ENCODE assay signal across 15 cellular contexts in genomic region chr1:159068877-159069276, GRCh38. TPM values are rescaled to one million over a fixed set of nuclear protein-coding genes. Genes with fewer than 3 reads are reported as not detected.
DNase-seq lines count a peak whose midpoint lies in the region; ATAC-seq, FAIRE-seq and TF ChIP-seq lines count a peak whose summit lies in the region.
"Had no signal": no experiment of that assay in that cellular context is flagged by ENCODE, and none has a peak within 500 bp of the region (broad histone marks: within the 10 kb centered on the region; RNA-seq: fewer than 3 reads in every experiment).

No MANE protein-coding gene starts in this region.

- no peaks in the 10 kb centered on the region for H3K27me3 Mint-ChIP-seq in naive B cell

- H3K9me3 Mint-ChIP-seq in naive B cell = peaks cover 0 to 2% (median 0%) of the 10 kb centered on the region in 7 donors
- H3K9me3 Mint-ChIP-seq: activated naive CD8-positive, alpha-beta T cell treated with anti-CD3 and anti-CD28 coated beads, Interleukin-2, amount 10 ng/mL, durations not matched to agents 7 days and 5 days had no signal

- no peak overlapping the region for H3K9ac ChIP-seq in K562 (ENCODE audit: insufficient read depth in 1 of 2, low read depth in 2 of 2, low read length in 2 of 2)

- peak; percentile 64 for DNase-seq in NB4 (ENCODE audit: low read depth)
- peak in 1 of 4 experiments; percentile 6 for DNase-seq in K562 (ENCODE audit: extremely low read depth in 1 of 4, low spot score in 3 of 4)
- DNase-seq in naive B cell = no peak
- no peak for DNase-seq in left lobe of liver (ENCODE audit: low spot score)
- no peak for DNase-seq in NCI-H1048 (lab: John Stamatoyannopoulos, UW)
- DNase-seq: activated naive CD8-positive, alpha-beta T cell treated with anti-CD3 and anti-CD28 coated beads, Interleukin-2, amount 10 ng/mL, durations not matched to agents 7 days and 5 days; DMS153; effector CD4-positive, alpha-beta T cell; NCI-H510A; pancreas had no signal

- no peaks in the 10 kb centered on the region for H3K9me3 ChIP-seq in K562 (replicated peaks; ENCODE audit: control insufficient read depth, insufficient read depth, low read depth, low read length)
- H3K9me3 ChIP-seq: pancreas had no signal

- no peaks in the 10 kb centered on the region for H3K79me2 ChIP-seq in K562 (ENCODE audit: control insufficient read depth, insufficient read depth, low read length)
- H3K79me2 ChIP-seq: hepatocyte had no signal

- in situ Hi-C loops in K562 (cut with MboI) = no loop called here

- peaks cover 60 to 87% (median 63%) of the 10 kb centered on the region in 3 donors for H3K4me1 Mint-ChIP-seq in naive B cell

- H3K27ac ChIP-seq in K562 (ENCODE audit: extremely low read depth, low read depth, low read length) = no peak overlapping the region
- H3K27ac ChIP-seq: hepatocyte, SK-N-MC had no signal

- H2AFZ ChIP-seq in K562 (ENCODE audit: low read depth, low read length) = no peak overlapping the region
- H2AFZ ChIP-seq: hepatocyte had no signal

- H4K20me1 ChIP-seq in K562 (replicated peaks; ENCODE audit: control insufficient read depth, insufficient read depth, low read length) = no peaks in the 10 kb centered on the region

- peaks cover 0 to 9% of the 10 kb centered on the region in 2 experiments; a peak in 2 of 5 replicates for H3K27me3 ChIP-seq in K562 (ENCODE audit: control insufficient read depth in 2 of 2, insufficient read depth in 2 of 2, low read length in 2 of 2)
- H3K27me3 ChIP-seq: hepatocyte had no signal

- FAIRE-seq in K562 (lab: Jason Lieb, UNC) = no peak
- FAIRE-seq: pancreas had no signal

- CTCF ChIA-PET in K562 (lab: Yijun Ruan, JAX; ENCODE audit: low intra/inter-chr PET ratio) = no interaction called here

- no TSS peak for BruUV-seq in K562 (replicated peaks; lab: Mats Ljungman, UMichigan)

- POLR2A ChIA-PET in K562 (lab: Yijun Ruan, JAX) = interaction anchor here (0.6 kb wide), 1 partner anchor 568 kb away, joined by 3 read pairs; no protein-coding TSS in a partner anchor

- intact Hi-C loops in K562 (cut with micrococcal nuclease) = no loop called here

- peak overlapping the region in 4 of 8 donors; percentile 60 to 81 (median 80) for H3K4me3 Mint-ChIP-seq in naive B cell

- H3K9me1 ChIP-seq in K562 (ENCODE audit: control insufficient read depth, insufficient read depth, low read length) = no peaks in the 10 kb centered on the region

- TF ChIP-seq EP300 in K562 (IDR thresholded peaks at IDR 0.05; ENCODE audit: low read length) = no peak

- ATAC-seq in K562 (no peak), naive B cell (ENCODE audit: low read depth in 2 of 2) (no peak), left lobe of liver (no peak), GM21723 (IDR thresholded peaks at IDR 0.05; ENCODE audit: unreplicated experiment) (no peak)

- no peaks in the 10 kb centered on the region for H3K36me3 ChIP-seq in K562 (ENCODE audit: control insufficient read depth, insufficient read depth, low read length)
- H3K36me3 ChIP-seq: pancreas had no signal

- peak overlapping the region; percentile 4 to 99 (median 96) for H3K27ac Mint-ChIP-seq in naive B cell

- peak overlapping the region; percentile 47; the same call in 1 of the 2 replicates for H3K4me3 ChIP-seq in GM08714 (ENCODE audit: low read length)
- no peak overlapping the region for H3K4me3 ChIP-seq in NB4 (ENCODE audit: low read depth, low read length)
- H3K4me3 ChIP-seq in K562 = no peak overlapping the region
- H3K4me3 ChIP-seq: hepatocyte, pancreas, SK-N-MC had no signal

- no peak overlapping the region for H3K4me2 ChIP-seq in K562 (ENCODE audit: insufficient read depth, low read length)
- H3K4me2 ChIP-seq: hepatocyte had no signal

- TF ChIP-seq POLR2A in NB4 (IDR thresholded peaks at IDR 0.05; ENCODE audit: extremely low read depth, insufficient read length) = no peak
- no peak for TF ChIP-seq POLR2A in K562 (conservative IDR thresholded peaks at IDR 0.05)

- no peaks in the 10 kb centered on the region for H3K4me1 ChIP-seq in K562 (replicated peaks in 1 of 2; ENCODE audit: control insufficient read depth in 2 of 2, insufficient read depth in 2 of 2, low read length in 2 of 2)
- H3K4me1 ChIP-seq: pancreas had no signal

- no peak for TF ChIP-seq RAD21 in K562 (CRISPR knock-in tag; conservative IDR thresholded peaks at IDR 0.05 in 1 of 2, IDR thresholded peaks at IDR 0.05 in 1 of 2)

- 6% methylated on average over 2 of the region's 2 CpGs for WGBS in K562 (ENCODE audit: insufficient coverage, low coverage, missing lambda C conversion rate)

- H3K36me3 Mint-ChIP-seq in naive B cell = peaks cover 5 to 8% of the 10 kb centered on the region in 2 donors

- TF ChIP-seq CTCF in NB4 (IDR thresholded peaks at IDR 0.05; ENCODE audit: low read depth, low read length) = no peak
- TF ChIP-seq CTCF in K562 (IDR thresholded peaks at IDR 0.05 in 2 of 3, conservative IDR thresholded peaks at IDR 0.05 in 1 of 3; ENCODE audit: insufficient read depth in 2 of 3, low read depth in 1 of 3, low read length in 3 of 3) = no peak

TF ChIP-seq in K562, 482 proteins besides CTCF, POLR2A, EP300 and RAD21 (continues in another document):
- TF ChIP-seq ZNF124 (CRISPR knock-in tag; IDR thresholded peaks at IDR 0.05) = no peak
- TF ChIP-seq ZBTB11 (CRISPR knock-in tag; IDR thresholded peaks at IDR 0.05) = no peak
- no peak for TF ChIP-seq BRF1 (IDR thresholded peaks at IDR 0.05; ENCODE audit: borderline replicate concordance, extremely low read depth, insufficient read length)
- TF ChIP-seq ZNF445 (CRISPR knock-in tag; IDR thresholded peaks at IDR 0.05; ENCODE audit: low read depth) = no peak

RNA-seq across cellular contexts. Expression of gene AIM2, which starts 7.7 kb away (rescaled TPM):
- not detected in 2 replicates for total RNA-seq in K562 (2011; cell fraction: chromatin; rRNA removed; ENCODE audit: low replicate concordance)
- not detected in 2 replicates for total RNA-seq in K562 (2011; cell fraction: nucleolus; rRNA removed)
- not detected in 2 replicates for total RNA-seq in K562 (2011; cell fraction: nucleoplasm; rRNA removed)
- total RNA-seq in K562 (2014; rRNA removed) (0.08 and 0.86 TPM in 2 replicates), K562 (2014; rRNA removed; fragmentation: Illumina TruSeq; extraction: Trizol) (0.33 TPM in 1 of 2 replicates, not detected in the other), K562 (2015; rRNA removed; fragmentation: Illumina TruSeq; extraction: Trizol) (0.15 and 0.22 TPM in 2 replicates), K562 (2021) (0.22 TPM in 1 of 2 replicates, not detected in the other), left lobe of liver (0.23 TPM)
- polyA plus RNA-seq in K562 (2011; rRNA removed) (0.10 TPM in 1 of 2 replicates, not detected in the other), K562 (2014; fragmentation: Illumina TruSeq; extraction: Trizol) (0.12 and 0.18 TPM in 2 replicates), K562 (2014; fragmentation: Nextera tagmentation; extraction: Ambion mirVana) (under 1 TPM; 0.18 to 0.24 TPM), K562 (2014; rRNA removed) (0.95 TPM in 1 of 2 replicates, not detected in the other), naive B cell (ENCODE audit: low read depth in 6 of 6) (10 to 100 TPM in 2 of 6 donors, 1 to 10 TPM in 4; 3.4 to 21.5 (median 5.1) TPM)
- not detected in 2 replicates for polyA plus RNA-seq in K562 (2011; cell fraction: cytosol; rRNA removed)
- polyA plus RNA-seq in K562 (2011; cell fraction: nucleus; rRNA removed) = not detected in 2 replicates
- polyA plus RNA-seq in K562 (2012) = 0.40 and 0.86 TPM in 2 replicates
- 0.18 TPM in 1 of 2 replicates, not detected in the other for polyA minus RNA-seq in K562 (2011; rRNA and poly(A)+ RNA removed)
- polyA minus RNA-seq in K562 (2011; cell fraction: cytosol; rRNA and poly(A)+ RNA removed) = not detected in 2 replicates
- polyA minus RNA-seq in K562 (2011; cell fraction: nucleus; rRNA and poly(A)+ RNA removed) = not detected in 2 replicates
- total RNA-seq: lung microvascular endothelial cell had no signal

RNA-seq across cellular contexts. Expression of gene IFI16, which starts 59.2 kb away (rescaled TPM):
- 0.25 and 0.32 TPM in 2 replicates for total RNA-seq in K562 (2011; cell fraction: chromatin; rRNA removed; ENCODE audit: low replicate concordance)
- total RNA-seq in K562 (2011; cell fraction: nucleolus; rRNA removed) = 0.17 TPM in 1 of 2 replicates, not detected in the other
- 0.84 TPM in 1 of 2 replicates, not detected in the other for total RNA-seq in K562 (2011; cell fraction: nucleoplasm; rRNA removed)
- total RNA-seq in K562 (2014; rRNA removed) = 1.2 and 1.6 TPM in 2 replicates
- total RNA-seq in K562 (2014; rRNA removed; fragmentation: Illumina TruSeq; extraction: Trizol) = 0.45 and 1.0 TPM in 2 replicates
- total RNA-seq in K562 (2015; rRNA removed; fragmentation: Illumina TruSeq; extraction: Trizol) = 1.4 and 1.9 TPM in 2 replicates
- total RNA-seq in K562 (2021) = 1.1 and 1.8 TPM in 2 replicates
- 0.18 and 0.70 TPM in 2 replicates for polyA plus RNA-seq in K562 (2011; rRNA removed)
- polyA plus RNA-seq in K562 (2011; cell fraction: cytosol; rRNA removed) = 0.04 and 0.19 TPM in 2 replicates
- polyA plus RNA-seq in K562 (2011; cell fraction: nucleus; rRNA removed) = 0.15 and 0.51 TPM in 2 replicates
- polyA plus RNA-seq in K562 (2012) = 2.9 and 16.3 TPM in 2 replicates
- 2.6 and 3.2 TPM in 2 replicates for polyA plus RNA-seq in K562 (2014; fragmentation: Illumina TruSeq; extraction: Trizol)
- 1 to 10 TPM; 1.7 to 2.8 TPM for polyA plus RNA-seq in K562 (2014; fragmentation: Nextera tagmentation; extraction: Ambion mirVana)
- polyA plus RNA-seq in K562 (2014; rRNA removed) = 1.6 and 2.3 TPM in 2 replicates
- polyA minus RNA-seq in K562 (2011; rRNA and poly(A)+ RNA removed) = 0.33 and 0.63 TPM in 2 replicates
- polyA minus RNA-seq in K562 (2011; cell fraction: cytosol; rRNA and poly(A)+ RNA removed) = 0.67 TPM in 1 of 2 replicates, not detected in the other
- 0.27 TPM in 1 of 2 replicates, not detected in the other for polyA minus RNA-seq in K562 (2011; cell fraction: nucleus; rRNA and poly(A)+ RNA removed)
- polyA plus RNA-seq in naive B cell (ENCODE audit: low read depth in 6 of 6) = 100 to 1,000 TPM; 143 to 262 (median 206) TPM
- total RNA-seq in left lobe of liver = 5.2 TPM
